14 cellular contexts compared by ENCODE assay signal in the genomic region with DNA sequence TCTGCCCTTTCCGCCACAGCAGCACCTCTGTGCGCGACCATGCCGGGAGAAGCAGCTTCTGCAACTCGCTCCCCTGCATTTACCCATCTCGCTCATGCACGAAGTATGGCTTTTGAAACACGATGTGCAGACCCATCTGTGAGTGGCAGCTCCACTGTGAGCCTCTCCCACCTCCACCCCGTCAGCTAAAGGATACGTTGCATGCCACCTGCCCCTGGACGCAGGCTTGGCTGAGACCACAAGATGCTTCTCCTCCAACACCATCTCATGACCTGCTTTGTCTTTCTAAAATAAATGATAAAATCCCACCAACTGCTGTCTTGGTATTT.
DNase-seq lines count a peak whose midpoint lies in the region; ATAC-seq and TF ChIP-seq lines count a peak whose summit lies in the region.
"Had no signal": no experiment of that assay in that cellular context is flagged by ENCODE, and none has a peak within 500 bp of the region (broad histone marks: within the 10 kb centered on the region; RNA-seq: fewer than 3 reads in every experiment).

No MANE protein-coding gene starts in this region.

- H3K4me1 ChIP-seq in fibroblast of lung (ENCODE audit: control insufficient read depth, extremely low read depth, insufficient read depth, low read length): peaks cover 59% of the 10 kb centered on the region

- H2AFZ ChIP-seq in fibroblast of lung (ENCODE audit: low read length): no peak overlapping the region

- no peak overlapping the region for H3K4me3 Mint-ChIP-seq in activated CD4-positive, alpha-beta memory T cell treated with anti-CD3 and anti-CD28 coated beads for 36 hours
- H3K4me3 Mint-ChIP-seq in type B pancreatic cell: no peak overlapping the region

- CTCF ChIA-PET in activated CD4-positive, alpha-beta memory T cell treated with anti-CD3 and anti-CD28 coated beads for 36 hours (lab: Charles Lee): no interaction called here

- H3K27me3 Mint-ChIP-seq in activated CD4-positive, alpha-beta memory T cell treated with anti-CD3 and anti-CD28 coated beads for 36 hours: no peaks in the 10 kb centered on the region
- H3K27me3 Mint-ChIP-seq in type B pancreatic cell: no peaks in the 10 kb centered on the region

- no peak overlapping the region for H3K4me3 ChIP-seq in fibroblast of lung (replicated peaks in 1 of 4; ENCODE audit: control extremely low read depth in 1 of 4, insufficient read depth in 1 of 4, low read depth in 3 of 4, low read length in 4 of 4)
- no peak overlapping the region for H3K4me3 ChIP-seq in H7 (ENCODE audit: insufficient read depth, low read depth, low read length)
- H3K4me3 ChIP-seq: esophagus muscularis mucosa had no signal

- H3K9ac ChIP-seq in fibroblast of lung (ENCODE audit: insufficient read depth, low read length): no peak overlapping the region

- H3K9me3 ChIP-seq in fibroblast of lung (ENCODE audit: control insufficient read depth, insufficient read depth, low read depth, low read length): no peaks in the 10 kb centered on the region
- H3K9me3 ChIP-seq: BE2C, esophagus muscularis mucosa had no signal

- H3K4me1 Mint-ChIP-seq in activated CD4-positive, alpha-beta memory T cell treated with anti-CD3 and anti-CD28 coated beads for 36 hours (ENCODE audit: low read depth): peaks cover 96% of the 10 kb centered on the region
- H3K4me1 Mint-ChIP-seq in type B pancreatic cell (ENCODE audit: unreplicated experiment): peaks cover 72% of the 10 kb centered on the region

- H3K27ac ChIP-seq in fibroblast of lung (ENCODE audit: insufficient read depth, low read length): peak overlapping the region; percentile 98

- H3K79me2 ChIP-seq in fibroblast of lung (ENCODE audit: control insufficient read depth, insufficient read depth, low read length): peaks cover 92% of the 10 kb centered on the region

- H3K27me3 ChIP-seq in fibroblast of lung (ENCODE audit: control insufficient read depth, insufficient read depth, low read length) (no peaks in the 10 kb centered on the region), H7 (ENCODE audit: control insufficient read depth, insufficient read depth, low read length) (no peaks in the 10 kb centered on the region)
- H3K27me3 ChIP-seq: BE2C, esophagus muscularis mucosa had no signal

- no peak for ATAC-seq in Right ventricle myocardium superior (ENCODE audit: poor library complexity)
- no peak for ATAC-seq in HG02938 (IDR thresholded peaks at IDR 0.05; ENCODE audit: unreplicated experiment)

- peak; percentile 16 for DNase-seq in Right ventricle myocardium superior
- DNase-seq in cardiac septum (ENCODE audit: low spot score): no peak
- DNase-seq in activated CD4-positive, alpha-beta memory T cell treated with anti-CD3 and anti-CD28 coated beads for 36 hours: no peak
- no peak for DNase-seq in fibroblast of lung (ENCODE audit: low read depth in 2 of 2)
- DNase-seq in type B pancreatic cell (ENCODE audit: extremely low spot score, unreplicated experiment): no peak
- no peak for DNase-seq in H7
- DNase-seq in HuH-7.5 (ENCODE audit: low spot score): no peak
- DNase-seq: activated CD8-positive, alpha-beta memory T cell treated with anti-CD3 and anti-CD28 coated beads, Interleukin-2, amount 50 U/mL, for 4 hours; BE2C; NCI-H1105; NCI-H446; stimulated activated CD4-positive, alpha-beta T cell treated with anti-CD3 and anti-CD28 coated beads, Interleukin-1b, Interleukin-23, amount 100 ng/mL, for 48 hours had no signal

- no peaks in the 10 kb centered on the region for H3K9me3 Mint-ChIP-seq in activated CD4-positive, alpha-beta memory T cell treated with anti-CD3 and anti-CD28 coated beads for 36 hours
- H3K9me3 Mint-ChIP-seq in type B pancreatic cell: no peaks in the 10 kb centered on the region

- POLR2A ChIA-PET in activated CD4-positive, alpha-beta memory T cell treated with anti-CD3 and anti-CD28 coated beads for 36 hours (lab: Charles Lee): no interaction called here

- peaks cover 20% of the 10 kb centered on the region for H3K36me3 Mint-ChIP-seq in activated CD4-positive, alpha-beta memory T cell treated with anti-CD3 and anti-CD28 coated beads for 36 hours
- H3K36me3 Mint-ChIP-seq in type B pancreatic cell: peaks cover 15% of the 10 kb centered on the region

- H3K27ac Mint-ChIP-seq in activated CD4-positive, alpha-beta memory T cell treated with anti-CD3 and anti-CD28 coated beads for 36 hours: peak overlapping the region; percentile 76
- H3K27ac Mint-ChIP-seq in type B pancreatic cell: peak overlapping the region; percentile 75

- TF ChIP-seq CTCF in fibroblast of lung (conservative IDR thresholded peaks at IDR 0.05 in 1 of 2, IDR thresholded peaks at IDR 0.05 in 1 of 2; ENCODE audit: low read depth in 1 of 2, low read length in 2 of 2): no peak
- TF ChIP-seq CTCF in type B pancreatic cell (conservative IDR thresholded peaks at IDR 0.05): no peak

- H4K20me1 ChIP-seq in fibroblast of lung (ENCODE audit: control insufficient read depth, extremely low read depth, insufficient read depth, low read length): no peaks in the 10 kb centered on the region

- H3K36me3 ChIP-seq in fibroblast of lung (ENCODE audit: control insufficient read depth, insufficient read depth, low read length) (peaks cover 12% of the 10 kb centered on the region), H7 (replicated peaks; ENCODE audit: control insufficient read depth, insufficient read depth, low read length) (peaks cover 1% of the 10 kb centered on the region)

- intact Hi-C loops in Right ventricle myocardium superior (cut with DNase I) (no loop called here), cardiac septum (cut with DNase I) (no loop called here)
- intact Hi-C loops in activated CD4-positive, alpha-beta memory T cell treated with anti-CD3 and anti-CD28 coated beads for 36 hours (cut with micrococcal nuclease): no loop called here

- H3K4me2 ChIP-seq in fibroblast of lung (ENCODE audit: extremely low read depth, insufficient read depth, low read length): no peak overlapping the region
